In the genomic region with DNA sequence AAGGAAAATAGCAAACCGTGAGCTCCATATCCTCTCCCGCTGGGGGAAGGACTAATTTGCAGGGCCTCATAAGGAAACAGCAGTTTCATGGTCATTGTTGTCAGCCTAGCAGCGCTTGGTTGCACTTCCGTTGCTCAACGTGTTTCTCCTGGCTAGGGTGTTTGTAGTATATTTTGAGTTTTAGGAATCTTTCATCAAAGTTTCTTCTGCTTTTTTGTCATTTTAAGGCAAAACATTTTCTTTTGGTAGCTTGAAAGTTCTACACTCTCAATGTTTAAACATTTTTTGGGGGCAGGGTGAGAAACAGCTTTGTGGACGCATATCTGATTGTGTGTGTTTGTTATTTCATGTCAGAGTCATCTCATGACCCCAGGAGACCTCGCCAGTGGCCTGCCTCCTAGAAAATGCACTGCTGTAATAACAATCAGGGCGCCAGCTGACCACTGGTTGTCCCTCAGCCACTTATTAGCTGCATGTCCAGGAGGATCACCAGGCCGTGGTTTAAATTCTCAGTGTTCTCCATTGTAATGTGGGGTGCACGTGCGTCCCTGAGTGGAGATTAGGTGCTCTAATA, we compare ENCODE assay signal across 9 cellular contexts. TPM values are rescaled to one million over a fixed set of nuclear protein-coding genes. Genes with fewer than 3 reads are reported as not detected.
DNase-seq lines count a peak whose midpoint lies in the region; ATAC-seq and TF ChIP-seq lines count a peak whose summit lies in the region.
"Had no signal": no experiment of that assay in that cellular context is flagged by ENCODE, and none has a peak within 500 bp of the region (broad histone marks: within the 10 kb centered on the region; RNA-seq: fewer than 3 reads in every experiment).

No MANE protein-coding gene starts in this region.

- H3K23ac ChIP-seq in trophoblast cell (ENCODE audit: low read length) = no peak overlapping the region

- DNase-seq in MV-4-11 (lab: John Stamatoyannopoulos, UW) (peak; percentile 74), esophagus muscularis mucosa (ENCODE audit: extremely low spot score) (no peak), trophoblast cell (peak; percentile 57 to 63), HuH-7 (ENCODE audit: low spot score) (no peak), PC-9 (no peak)
- no peak for DNase-seq in activated effector memory CD4-positive, alpha-beta T cell treated with Interleukin-2 at 50 U/mL for 16 hours

- H2BK120ac ChIP-seq in trophoblast cell (ENCODE audit: insufficient read depth, low read length, poor library complexity) = no peak overlapping the region

- no peak for TF ChIP-seq POLR2A in esophagus muscularis mucosa (IDR thresholded peaks at IDR 0.05; ENCODE audit: low read depth)

- no peak overlapping the region for H3K9ac ChIP-seq in trophoblast cell (ENCODE audit: low read length)

- no peak overlapping the region for H2BK12ac ChIP-seq in trophoblast cell (ENCODE audit: low read length)

- H3K4me2 ChIP-seq in trophoblast cell (ENCODE audit: low read length) = no peak overlapping the region
- H3K4me2 ChIP-seq in PC-9 = no peak overlapping the region

- H3K4me3 ChIP-seq in esophagus muscularis mucosa (no peak overlapping the region), trophoblast cell (ENCODE audit: low read depth, low read length) (no peak overlapping the region), PC-9 (no peak overlapping the region)
- H3K4me3 ChIP-seq: skin epidermis had no signal

- no peak overlapping the region for H4K91ac ChIP-seq in trophoblast cell (ENCODE audit: low read depth, low read length)

- POLR2A ChIA-PET in PC-9 (lab: Charles Lee; ENCODE audit: unreplicated experiment) = interaction anchor here (0.6 to 0.7 kb wide), 3 partner anchors 8 to 713 kb away, joined by 3 to 4 read pairs (median 4); no protein-coding TSS in a partner anchor

- no peak overlapping the region for H3K18ac ChIP-seq in trophoblast cell (ENCODE audit: low read length)

- H3K9me3 ChIP-seq in esophagus muscularis mucosa (no peaks in the 10 kb centered on the region), trophoblast cell (ENCODE audit: insufficient read depth, low read depth, low read length) (no peaks in the 10 kb centered on the region), PC-9 (ENCODE audit: insufficient read depth, low read depth) (no peaks in the 10 kb centered on the region)

- no peak overlapping the region for H3K14ac ChIP-seq in trophoblast cell (ENCODE audit: low read length)

- H3K4me1 ChIP-seq in esophagus muscularis mucosa (peaks cover 61 to 73% (median 64%) of the 10 kb centered on the region in 4 donors), trophoblast cell (ENCODE audit: control insufficient read depth in 1 of 2, insufficient read depth in 2 of 2, low read length in 2 of 2) (peaks cover 3 to 18% of the 10 kb centered on the region in 2 experiments), PC-9 (replicated peaks; ENCODE audit: insufficient read depth) (0 out of 2 replicates have a peak, but pooled peaks cover 10% of the 10 kb centered on the region)

- H4K20me1 ChIP-seq in PC-9 (ENCODE audit: insufficient read depth) = peaks cover 84% of the 10 kb centered on the region

- no peaks in the 10 kb centered on the region for H3K9me2 ChIP-seq in PC-9 (ENCODE audit: insufficient read depth)

- 0 out of 2 replicates have a peak, but pooled peaks cover 5% of the 10 kb centered on the region for H3F3A ChIP-seq in PC-9 (ENCODE audit: insufficient read depth, low read depth)

- peak overlapping the region in 3 of 4 donors; percentile 6 to 19 (median 17) for H3K27ac ChIP-seq in esophagus muscularis mucosa (replicated peaks in 1 of 4)
- no peak overlapping the region for H3K27ac ChIP-seq in trophoblast cell (ENCODE audit: low read depth, low read length)
- no peak overlapping the region for H3K27ac ChIP-seq in PC-9

- no peak for TF ChIP-seq CTCF in esophagus muscularis mucosa (IDR thresholded peaks at IDR 0.05)
- no peak for TF ChIP-seq CTCF in PC-9 (conservative IDR thresholded peaks at IDR 0.05)

- TF ChIP-seq EP300 in esophagus muscularis mucosa (IDR thresholded peaks at IDR 0.05) = no peak

- no peak overlapping the region for H4K8ac ChIP-seq in trophoblast cell (ENCODE audit: low read depth, low read length)

- no peak overlapping the region for H2BK5ac ChIP-seq in trophoblast cell (ENCODE audit: low read depth, low read length, poor library complexity)

- no peak overlapping the region for H4K12ac ChIP-seq in trophoblast cell (ENCODE audit: low read depth, low read length)

- ATAC-seq in GM21447 (IDR thresholded peaks at IDR 0.05; ENCODE audit: unreplicated experiment) (peak; percentile 61), GM21528 (IDR thresholded peaks at IDR 0.05; ENCODE audit: low FRiP score, unreplicated experiment) (no peak)

- no peaks in the 10 kb centered on the region for H3K27me3 ChIP-seq in esophagus muscularis mucosa
- no peaks in the 10 kb centered on the region for H3K27me3 ChIP-seq in trophoblast cell (ENCODE audit: insufficient read depth, low read length)
- H3K27me3 ChIP-seq in PC-9 (ENCODE audit: insufficient read depth, low read depth) = no peaks in the 10 kb centered on the region

- no peaks in the 10 kb centered on the region for H3K36me3 ChIP-seq in esophagus muscularis mucosa
- H3K36me3 ChIP-seq in trophoblast cell (ENCODE audit: control insufficient read depth in 1 of 2, insufficient read depth in 2 of 2, low read length in 2 of 2) = peaks cover 0 to 2% of the 10 kb centered on the region in 2 experiments
- H3K36me3 ChIP-seq in PC-9 (ENCODE audit: low read depth) = no peaks in the 10 kb centered on the region; the same call in 1 of the 2 replicates

- no peaks in the 10 kb centered on the region for H3K79me1 ChIP-seq in trophoblast cell (ENCODE audit: low read length)

- H2AK5ac ChIP-seq in trophoblast cell (ENCODE audit: low read length) = no peak overlapping the region

- H2AFZ ChIP-seq in trophoblast cell (ENCODE audit: insufficient read depth, low read length, poor library complexity) (no peak overlapping the region), PC-9 (no peak overlapping the region)

- WGBS in esophagus muscularis mucosa = 72% methylated on average over 11 of the region's 11 CpGs
- no CpG with 5 or more reads among the region's 11 CpGs for WGBS in trophoblast cell (ENCODE audit: extremely low coverage, insufficient coverage, insufficient read length)

- CTCF ChIA-PET in PC-9 (lab: Charles Lee) = no interaction called here

- H3K79me2 ChIP-seq in trophoblast cell (ENCODE audit: control insufficient read depth, insufficient read depth, low read length, poor library complexity) (peaks cover 7% of the 10 kb centered on the region), PC-9 (ENCODE audit: low read depth) (peaks cover 100% of the 10 kb centered on the region)

- intact Hi-C loops in esophagus muscularis mucosa (cut with DNase I) = no loop called here
- intact Hi-C loops in PC-9 (cut with micrococcal nuclease; ENCODE audit: unreplicated experiment) = no loop called here

- no peak overlapping the region for H3K4ac ChIP-seq in trophoblast cell (ENCODE audit: low read depth, low read length)

- no TSS peak for BruUV-seq in PC-9 (replicated peaks; lab: Mats Ljungman, UMichigan)

RNA-seq across cellular contexts. Expression of gene JARID2, which starts 20.6 kb away (rescaled TPM):
- total RNA-seq in esophagus muscularis mucosa (10 to 100 TPM in 1 of 4 donors, 1 to 10 TPM in 3; 5.8 to 10.4 (median 8.1) TPM), PC-9 (2021) (31.1 and 35.0 TPM in 2 replicates)
- 41.7 and 44.1 TPM in 2 replicates for polyA plus RNA-seq in trophoblast cell (2013)

Comparison
In these comparisons a context has a peak if more than half of its experiments do, and no peak if none do; other contexts are left out.
1. DNase-seq: peak in MV-4-11 (single experiment) and trophoblast cell (2 of 2); none in esophagus muscularis mucosa (single experiment), HuH-7 (single experiment), PC-9 (0 of 2) and activated effector memory CD4-positive, alpha-beta T cell treated with Interleukin-2 at 50 U/mL for 16 hours (single experiment).
2. H3K27ac ChIP-seq: peak in esophagus muscularis mucosa (3 of 4); none in trophoblast cell (single experiment) and PC-9 (single experiment).